Comparison of ENCODE assay signal across 27 cellular contexts in the genomic region with DNA sequence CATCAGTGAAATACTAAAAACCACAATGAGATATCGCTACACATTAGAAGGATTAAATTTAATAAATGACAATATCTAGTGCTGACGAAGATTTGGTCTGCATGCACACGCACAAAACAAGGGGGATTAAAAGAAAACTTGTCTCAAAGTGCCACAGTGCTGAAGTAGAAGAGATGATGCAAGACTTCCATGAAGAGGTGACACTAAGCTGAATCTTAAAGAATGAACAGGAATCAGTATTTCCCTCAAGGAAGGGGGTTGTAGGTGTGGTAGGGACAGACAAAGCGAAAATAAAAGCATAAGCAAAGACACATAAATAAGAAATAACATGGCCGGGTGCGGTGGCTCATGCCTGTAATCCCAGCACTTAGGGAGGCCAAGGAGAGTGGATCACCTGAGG. TPM values are rescaled to one million over a fixed set of nuclear protein-coding genes. Genes with fewer than 3 reads are reported as not detected.
DNase-seq lines count a peak whose midpoint lies in the region; ATAC-seq and TF ChIP-seq lines count a peak whose summit lies in the region.
"Had no signal": no experiment of that assay in that cellular context is flagged by ENCODE, and none has a peak within 500 bp of the region (broad histone marks: within the 10 kb centered on the region; RNA-seq: fewer than 3 reads in every experiment).

No MANE protein-coding gene starts in this region.

- H3K36me3 ChIP-seq in CD8-positive, alpha-beta memory T cell (ENCODE audit: insufficient read depth, low read length) = no peaks in the 10 kb centered on the region
- no peaks in the 10 kb centered on the region for H3K36me3 ChIP-seq in colonic mucosa
- H3K36me3 ChIP-seq: breast epithelium, gastroesophageal sphincter, stomach had no signal

- peaks cover 53% of the 10 kb centered on the region for H3K4me1 ChIP-seq in CD8-positive, alpha-beta memory T cell (ENCODE audit: insufficient read depth, low read length)
- no peaks in the 10 kb centered on the region for H3K4me1 ChIP-seq in colonic mucosa
- H3K4me1 ChIP-seq: breast epithelium had no signal

- TF ChIP-seq CTCF in natural killer cell (IDR thresholded peaks at IDR 0.05) = no peak
- no peak for TF ChIP-seq CTCF in colonic mucosa (IDR thresholded peaks at IDR 0.05)

- POLR2A ChIA-PET in activated CD4-positive, alpha-beta T cell treated with anti-CD3 and anti-CD28 coated beads for 36 hours (lab: Charles Lee) = interaction anchor here (0.6 to 0.9 kb wide), 2 partner anchors 32 to 80 kb away, joined by 3 read pairs; no protein-coding TSS in a partner anchor
- POLR2A ChIA-PET in CD8-positive, alpha-beta memory T cell (lab: Charles Lee) = no interaction called here

- intact Hi-C loops in activated CD4-positive, alpha-beta T cell treated with anti-CD3 and anti-CD28 coated beads for 36 hours (cut with DNase I, micrococcal nuclease) = no loop called here
- intact Hi-C loops in activated CD4-positive, alpha-beta T cell treated with anti-CD3 and anti-CD28 coated beads, Interleukin-2, amount 10 ng/mL, durations not matched to agents 24 days and 14 days (cut with micrococcal nuclease) = no loop called here
- intact Hi-C loops in natural killer cell (cut with micrococcal nuclease) (no loop called here), sciatic nerve (cut with DNase I) (no loop called here), colonic mucosa (cut with DNase I) (no loop called here)

- no peak for DNase-seq in activated CD4-positive, alpha-beta T cell treated with anti-CD3 and anti-CD28 coated beads for 36 hours
- no peak for DNase-seq in activated CD4-positive, alpha-beta T cell treated with anti-CD3 and anti-CD28 coated beads, Interleukin-2, amount 10 ng/mL, durations not matched to agents 24 days and 14 days
- DNase-seq in CD8-positive, alpha-beta memory T cell = no peak
- DNase-seq in activated naive CD8-positive, alpha-beta T cell treated with anti-CD3 and anti-CD28 coated beads for 36 hours = no peak
- DNase-seq in natural killer cell (no peak), sciatic nerve (ENCODE audit: low spot score) (no peak), colonic mucosa (no peak), cerebellum (ENCODE audit: low spot score) (no peak)
- DNase-seq: activated gamma-delta T cell treated with Interleukin-2 at 50 U/mL for 16 hours; anterior cingulate cortex; DMS 273 treated with DMSO at 0.1 percent for 48 hours; hippocampal formation; KG1; mammary epithelial cell; NCI-H2081; NCI-H2227 treated with DMSO at 0.1 percent for 48 hours; NCI-H526 treated with DMSO at 0.1 percent for 48 hours; NK-92 treated with Interleukin-12 subunit alpha and Interleukin-12 subunit beta, amount 100 ng/mL, for 24 hours; PC-3; retina; stomach had no signal

- no peak overlapping the region for H3K4me3 ChIP-seq in CD8-positive, alpha-beta memory T cell (ENCODE audit: low read length)
- H3K4me3 ChIP-seq in colonic mucosa = no peak overlapping the region
- H3K4me3 ChIP-seq: breast epithelium, gastroesophageal sphincter, GM23338, skin epidermis, stomach had no signal

- H3K9ac ChIP-seq in colonic mucosa (ENCODE audit: low read depth in 2 of 2, low read length in 2 of 2) = no peak overlapping the region
- H3K9ac ChIP-seq: parathyroid adenoma had no signal

- H3K27ac ChIP-seq in CD8-positive, alpha-beta memory T cell (ENCODE audit: low read depth, low read length) = no peak overlapping the region
- H3K27ac ChIP-seq in colonic mucosa = no peak overlapping the region
- H3K27ac ChIP-seq: breast epithelium, gastroesophageal sphincter, parathyroid adenoma, skin epidermis, stomach had no signal

- H3K9me3 ChIP-seq in CD8-positive, alpha-beta memory T cell (ENCODE audit: low read length) = no peaks in the 10 kb centered on the region
- no peaks in the 10 kb centered on the region for H3K9me3 ChIP-seq in colonic mucosa
- H3K9me3 ChIP-seq: breast epithelium, gastroesophageal sphincter, stomach had no signal

- peaks cover 5% of the 10 kb centered on the region for H3K36me3 Mint-ChIP-seq in activated CD4-positive, alpha-beta T cell treated with anti-CD3 and anti-CD28 coated beads for 36 hours (ENCODE audit: low read depth)
- peaks cover 17% of the 10 kb centered on the region for H3K36me3 Mint-ChIP-seq in activated CD4-positive, alpha-beta T cell treated with anti-CD3 and anti-CD28 coated beads, Interleukin-2, amount 10 ng/mL, durations not matched to agents 24 days and 14 days (ENCODE audit: low read depth)
- H3K36me3 Mint-ChIP-seq in CD8-positive, alpha-beta memory T cell = peaks cover 0 to 24% (median 8%) of the 10 kb centered on the region in 3 donors
- H3K36me3 Mint-ChIP-seq in activated naive CD8-positive, alpha-beta T cell treated with anti-CD3 and anti-CD28 coated beads for 36 hours = peaks cover 15% of the 10 kb centered on the region
- no peaks in the 10 kb centered on the region for H3K36me3 Mint-ChIP-seq in natural killer cell

- peaks cover 73% of the 10 kb centered on the region for H3K4me1 Mint-ChIP-seq in activated CD4-positive, alpha-beta T cell treated with anti-CD3 and anti-CD28 coated beads for 36 hours
- H3K4me1 Mint-ChIP-seq in activated CD4-positive, alpha-beta T cell treated with anti-CD3 and anti-CD28 coated beads, Interleukin-2, amount 10 ng/mL, durations not matched to agents 24 days and 14 days = peaks cover 33% of the 10 kb centered on the region
- H3K4me1 Mint-ChIP-seq in CD8-positive, alpha-beta memory T cell = peaks cover 69 to 95% (median 94%) of the 10 kb centered on the region in 3 donors
- H3K4me1 Mint-ChIP-seq in activated naive CD8-positive, alpha-beta T cell treated with anti-CD3 and anti-CD28 coated beads for 36 hours = peaks cover 64% of the 10 kb centered on the region
- peaks cover 68 to 70% of the 10 kb centered on the region in 2 donors for H3K4me1 Mint-ChIP-seq in natural killer cell

- no peak overlapping the region for H3K4me3 Mint-ChIP-seq in activated CD4-positive, alpha-beta T cell treated with anti-CD3 and anti-CD28 coated beads for 36 hours
- no peak overlapping the region for H3K4me3 Mint-ChIP-seq in activated CD4-positive, alpha-beta T cell treated with anti-CD3 and anti-CD28 coated beads, Interleukin-2, amount 10 ng/mL, durations not matched to agents 24 days and 14 days
- H3K4me3 Mint-ChIP-seq in CD8-positive, alpha-beta memory T cell = peak overlapping the region in 6 of 7 donors; percentile 13 to 53 (median 42)
- no peak overlapping the region for H3K4me3 Mint-ChIP-seq in activated naive CD8-positive, alpha-beta T cell treated with anti-CD3 and anti-CD28 coated beads for 36 hours
- peak overlapping the region; percentile 22 for H3K4me3 Mint-ChIP-seq in natural killer cell
- H3K4me3 Mint-ChIP-seq: GM23338 had no signal

- no peaks in the 10 kb centered on the region for H3K27me3 Mint-ChIP-seq in activated CD4-positive, alpha-beta T cell treated with anti-CD3 and anti-CD28 coated beads for 36 hours
- no peaks in the 10 kb centered on the region for H3K27me3 Mint-ChIP-seq in activated CD4-positive, alpha-beta T cell treated with anti-CD3 and anti-CD28 coated beads, Interleukin-2, amount 10 ng/mL, durations not matched to agents 24 days and 14 days
- H3K27me3 Mint-ChIP-seq in CD8-positive, alpha-beta memory T cell = no peaks in the 10 kb centered on the region
- H3K27me3 Mint-ChIP-seq in activated naive CD8-positive, alpha-beta T cell treated with anti-CD3 and anti-CD28 coated beads for 36 hours = no peaks in the 10 kb centered on the region
- no peaks in the 10 kb centered on the region for H3K27me3 Mint-ChIP-seq in natural killer cell (ENCODE audit: low read depth in 2 of 2)

- H3K9me3 Mint-ChIP-seq in activated CD4-positive, alpha-beta T cell treated with anti-CD3 and anti-CD28 coated beads for 36 hours (ENCODE audit: low read depth) = no peaks in the 10 kb centered on the region
- no peaks in the 10 kb centered on the region for H3K9me3 Mint-ChIP-seq in activated CD4-positive, alpha-beta T cell treated with anti-CD3 and anti-CD28 coated beads, Interleukin-2, amount 10 ng/mL, durations not matched to agents 24 days and 14 days
- no peaks in the 10 kb centered on the region for H3K9me3 Mint-ChIP-seq in CD8-positive, alpha-beta memory T cell
- H3K9me3 Mint-ChIP-seq in activated naive CD8-positive, alpha-beta T cell treated with anti-CD3 and anti-CD28 coated beads for 36 hours = peaks cover 1% of the 10 kb centered on the region
- H3K9me3 Mint-ChIP-seq in natural killer cell = no peaks in the 10 kb centered on the region
- H3K9me3 Mint-ChIP-seq: GM23338 had no signal

- CTCF ChIA-PET in activated CD4-positive, alpha-beta T cell treated with anti-CD3 and anti-CD28 coated beads for 36 hours (lab: Charles Lee) = interaction anchor here (0.5 kb wide), 1 partner anchor 128 kb away, joined by 3 read pairs; no protein-coding TSS in a partner anchor
- CTCF ChIA-PET in CD8-positive, alpha-beta memory T cell (lab: Charles Lee) = no interaction called here

- ATAC-seq in activated CD4-positive, alpha-beta T cell treated with anti-CD3 and anti-CD28 coated beads for 36 hours = peak; percentile 59
- peak in 1 of 3 donors; percentile 9 for ATAC-seq in natural killer cell
- ATAC-seq in sciatic nerve = no peak
- ATAC-seq: activated CD4-positive, CD25-positive, alpha-beta regulatory T cell treated with anti-CD3 and anti-CD28 coated beads, Interleukin-2, amount 50 U/mL, for 24 hours; gastroesophageal sphincter; GM23338; PC-3 had no signal

- H3K27me3 ChIP-seq in CD8-positive, alpha-beta memory T cell (ENCODE audit: insufficient read depth, low read length, poor library complexity, severe bottlenecking) = no peaks in the 10 kb centered on the region
- H3K27me3 ChIP-seq in colonic mucosa = no peaks in the 10 kb centered on the region
- H3K27me3 ChIP-seq: breast epithelium, gastroesophageal sphincter, stomach had no signal

- peak overlapping the region; percentile 65 for H3K27ac Mint-ChIP-seq in activated CD4-positive, alpha-beta T cell treated with anti-CD3 and anti-CD28 coated beads for 36 hours
- H3K27ac Mint-ChIP-seq in activated CD4-positive, alpha-beta T cell treated with anti-CD3 and anti-CD28 coated beads, Interleukin-2, amount 10 ng/mL, durations not matched to agents 24 days and 14 days = no peak overlapping the region
- H3K27ac Mint-ChIP-seq in CD8-positive, alpha-beta memory T cell = peak overlapping the region in 3 of 8 donors; percentile 1 to 31 (median 21)
- H3K27ac Mint-ChIP-seq in activated naive CD8-positive, alpha-beta T cell treated with anti-CD3 and anti-CD28 coated beads for 36 hours = peak overlapping the region; percentile 80
- H3K27ac Mint-ChIP-seq in natural killer cell = peak overlapping the region; percentile 77 to 86
- H3K27ac Mint-ChIP-seq: GM23338 had no signal

RNA-seq across cellular contexts. Expression of a gene that starts 33.5 kb away (rescaled TPM):
- 100 to 1,000 TPM; 111 to 122 TPM for total RNA-seq in activated CD4-positive, alpha-beta T cell treated with anti-CD3 and anti-CD28 coated beads for 36 hours
- 105 and 108 TPM in 2 replicates for total RNA-seq in activated CD4-positive, alpha-beta T cell treated with anti-CD3 and anti-CD28 coated beads, Interleukin-2, amount 10 ng/mL, durations not matched to agents 24 days and 14 days
- total RNA-seq in CD8-positive, alpha-beta memory T cell = 100 to 1,000 TPM in 1 of 2 experiments, 10 to 100 TPM in 1; 96.5 to 100 TPM
- polyA plus RNA-seq in CD8-positive, alpha-beta memory T cell = 45.2 TPM
- total RNA-seq in activated naive CD8-positive, alpha-beta T cell treated with anti-CD3 and anti-CD28 coated beads for 36 hours = 10 to 100 TPM; 85.1 to 88.8 TPM
- total RNA-seq in natural killer cell = 100 to 1,000 TPM; 172 to 237 (median 193) TPM
- total RNA-seq in sciatic nerve = 62.5 TPM
- 10 to 100 TPM; 32.4 to 56.6 TPM for total RNA-seq in colonic mucosa
- 43.3 TPM for total RNA-seq in cerebellum

Comparison
In these comparisons a context has a peak if more than half of its experiments do, and no peak if none do; other contexts are left out.
1. H3K4me3 Mint-ChIP-seq: peak in CD8-positive, alpha-beta memory T cell (6 of 7) and natural killer cell (single experiment); none in activated CD4-positive, alpha-beta T cell treated with anti-CD3 and anti-CD28 coated beads for 36 hours (single experiment), activated CD4-positive, alpha-beta T cell treated with anti-CD3 and anti-CD28 coated beads, Interleukin-2, amount 10 ng/mL, durations not matched to agents 24 days and 14 days (single experiment) and activated naive CD8-positive, alpha-beta T cell treated with anti-CD3 and anti-CD28 coated beads for 36 hours (single experiment).